ENCODE assay signal across 8 cellular contexts in genomic region chr1:167447521-167448136, GRCh38.
DNase-seq lines count a peak whose midpoint lies in the region; ATAC-seq and TF ChIP-seq lines count a peak whose summit lies in the region.

No MANE protein-coding gene starts in this region.

- ATAC-seq in Right ventricle myocardium inferior = no peak
- peak; percentile 81 for ATAC-seq in activated CD8-positive, alpha-beta memory T cell treated with anti-CD3 and anti-CD28 coated beads, Interleukin-2, amount 10 ng/mL, durations not matched to agents 7 days and 5 days

- H3K27me3 ChIP-seq in left ventricle myocardium inferior (ENCODE audit: low read depth) = peaks cover 26% of the 10 kb centered on the region

- TF ChIP-seq CTCF in left ventricle myocardium inferior (IDR thresholded peaks at IDR 0.05; ENCODE audit: borderline replicate concordance) = no peak
- TF ChIP-seq CTCF in NB4 (IDR thresholded peaks at IDR 0.05; ENCODE audit: low read depth, low read length) = no peak
- TF ChIP-seq CTCF in chondrocyte (IDR thresholded peaks at IDR 0.05) = no peak

- H3K4me1 Mint-ChIP-seq in activated CD8-positive, alpha-beta memory T cell treated with anti-CD3 and anti-CD28 coated beads, Interleukin-2, amount 10 ng/mL, durations not matched to agents 7 days and 5 days = peaks cover 86% of the 10 kb centered on the region
- H3K4me1 Mint-ChIP-seq in stimulated activated naive CD8-positive, alpha-beta T cell treated with anti-CD3 and anti-CD28 coated beads, Interleukin-15, Interleukin-2, amounts not matched to agents 100 ng/mL and 50 ng/mL, for 24 hours (ENCODE audit: low read depth) = peaks cover 85% of the 10 kb centered on the region
- H3K4me1 Mint-ChIP-seq in chondrocyte (ENCODE audit: low read depth) = no peaks in the 10 kb centered on the region

- H3K9me3 Mint-ChIP-seq in activated CD8-positive, alpha-beta memory T cell treated with anti-CD3 and anti-CD28 coated beads, Interleukin-2, amount 10 ng/mL, durations not matched to agents 7 days and 5 days (ENCODE audit: low read depth) = no peaks in the 10 kb centered on the region
- no peaks in the 10 kb centered on the region for H3K9me3 Mint-ChIP-seq in stimulated activated naive CD8-positive, alpha-beta T cell treated with anti-CD3 and anti-CD28 coated beads, Interleukin-15, Interleukin-2, amounts not matched to agents 100 ng/mL and 50 ng/mL, for 24 hours
- H3K9me3 Mint-ChIP-seq in chondrocyte (ENCODE audit: low read depth) = no peaks in the 10 kb centered on the region

- H3K4me3 ChIP-seq in left ventricle myocardium inferior = no peak overlapping the region
- H3K4me3 ChIP-seq in NB4 (ENCODE audit: low read depth, low read length) = no peak overlapping the region

- H3K36me3 ChIP-seq in left ventricle myocardium inferior = no peaks in the 10 kb centered on the region

- H3K4me3 Mint-ChIP-seq in activated CD8-positive, alpha-beta memory T cell treated with anti-CD3 and anti-CD28 coated beads, Interleukin-2, amount 10 ng/mL, durations not matched to agents 7 days and 5 days = peak overlapping the region; percentile 53
- peak overlapping the region; percentile 77 for H3K4me3 Mint-ChIP-seq in stimulated activated naive CD8-positive, alpha-beta T cell treated with anti-CD3 and anti-CD28 coated beads, Interleukin-15, Interleukin-2, amounts not matched to agents 100 ng/mL and 50 ng/mL, for 24 hours
- H3K4me3 Mint-ChIP-seq in chondrocyte (ENCODE audit: unreplicated experiment) = no peak overlapping the region

- TF ChIP-seq POLR2A in NB4 (IDR thresholded peaks at IDR 0.05; ENCODE audit: extremely low read depth, insufficient read length) = no peak

- H3K27ac ChIP-seq in left ventricle myocardium inferior (replicated peaks) = no peak overlapping the region

- H3K27me3 Mint-ChIP-seq in activated CD8-positive, alpha-beta memory T cell treated with anti-CD3 and anti-CD28 coated beads, Interleukin-2, amount 10 ng/mL, durations not matched to agents 7 days and 5 days = no peaks in the 10 kb centered on the region
- no peaks in the 10 kb centered on the region for H3K27me3 Mint-ChIP-seq in stimulated activated naive CD8-positive, alpha-beta T cell treated with anti-CD3 and anti-CD28 coated beads, Interleukin-15, Interleukin-2, amounts not matched to agents 100 ng/mL and 50 ng/mL, for 24 hours
- peaks cover 8% of the 10 kb centered on the region for H3K27me3 Mint-ChIP-seq in chondrocyte (ENCODE audit: low read depth)

- CTCF ChIA-PET in activated CD8-positive, alpha-beta memory T cell treated with anti-CD3 and anti-CD28 coated beads, Interleukin-2, amount 10 ng/mL, durations not matched to agents 7 days and 5 days (lab: Charles Lee) = interaction anchor here (0.5 to 2.3 kb wide), 19 partner anchors 8 to 388 kb away, joined by 3 to 18 read pairs (median 3); partner anchors contain the start of gene CD247

- DNase-seq in Right ventricle myocardium inferior (ENCODE audit: missing footprints) (peak; percentile 70), left ventricle myocardium inferior (no peak), NB4 (ENCODE audit: low read depth) (peak; percentile 80), iPS-NIHi7 (ENCODE audit: extremely low spot score) (peak; percentile 24), chondrocyte (ENCODE audit: low spot score) (no peak), NCI-H2227 (lab: John Stamatoyannopoulos, UW; ENCODE audit: unreplicated experiment) (no peak)
- peak; percentile 86 for DNase-seq in activated CD8-positive, alpha-beta memory T cell treated with anti-CD3 and anti-CD28 coated beads, Interleukin-2, amount 10 ng/mL, durations not matched to agents 7 days and 5 days

- no peaks in the 10 kb centered on the region for H3K9me3 ChIP-seq in left ventricle myocardium inferior (replicated peaks)

- peak overlapping the region; percentile 93 for H3K27ac Mint-ChIP-seq in activated CD8-positive, alpha-beta memory T cell treated with anti-CD3 and anti-CD28 coated beads, Interleukin-2, amount 10 ng/mL, durations not matched to agents 7 days and 5 days
- peak overlapping the region; percentile 95 for H3K27ac Mint-ChIP-seq in stimulated activated naive CD8-positive, alpha-beta T cell treated with anti-CD3 and anti-CD28 coated beads, Interleukin-15, Interleukin-2, amounts not matched to agents 100 ng/mL and 50 ng/mL, for 24 hours
- H3K27ac Mint-ChIP-seq in chondrocyte (ENCODE audit: unreplicated experiment) = no peak overlapping the region

- H3K4me1 ChIP-seq in left ventricle myocardium inferior = no peaks in the 10 kb centered on the region

- peaks cover 24% of the 10 kb centered on the region for H3K36me3 Mint-ChIP-seq in activated CD8-positive, alpha-beta memory T cell treated with anti-CD3 and anti-CD28 coated beads, Interleukin-2, amount 10 ng/mL, durations not matched to agents 7 days and 5 days
- peaks cover 37% of the 10 kb centered on the region for H3K36me3 Mint-ChIP-seq in stimulated activated naive CD8-positive, alpha-beta T cell treated with anti-CD3 and anti-CD28 coated beads, Interleukin-15, Interleukin-2, amounts not matched to agents 100 ng/mL and 50 ng/mL, for 24 hours (ENCODE audit: low read depth)
- H3K36me3 Mint-ChIP-seq in chondrocyte (ENCODE audit: low read depth) = no peaks in the 10 kb centered on the region

- intact Hi-C loops in Right ventricle myocardium inferior (cut with DNase I) = no loop called here
- intact Hi-C loops in left ventricle myocardium inferior (cut with micrococcal nuclease) = no loop called here

Comparison
In these comparisons a context has a peak if more than half of its experiments do, and no peak if none do; other contexts are left out.
1. DNase-seq: peak in Right ventricle myocardium inferior (single experiment), NB4 (single experiment), activated CD8-positive, alpha-beta memory T cell treated with anti-CD3 and anti-CD28 coated beads, Interleukin-2, amount 10 ng/mL, durations not matched to agents 7 days and 5 days (single experiment) and iPS-NIHi7 (single experiment); none in left ventricle myocardium inferior (single experiment), chondrocyte (single experiment) and NCI-H2227 (single experiment).